Comparison of ENCODE assay signal across 8 cellular contexts in the genomic region with DNA sequence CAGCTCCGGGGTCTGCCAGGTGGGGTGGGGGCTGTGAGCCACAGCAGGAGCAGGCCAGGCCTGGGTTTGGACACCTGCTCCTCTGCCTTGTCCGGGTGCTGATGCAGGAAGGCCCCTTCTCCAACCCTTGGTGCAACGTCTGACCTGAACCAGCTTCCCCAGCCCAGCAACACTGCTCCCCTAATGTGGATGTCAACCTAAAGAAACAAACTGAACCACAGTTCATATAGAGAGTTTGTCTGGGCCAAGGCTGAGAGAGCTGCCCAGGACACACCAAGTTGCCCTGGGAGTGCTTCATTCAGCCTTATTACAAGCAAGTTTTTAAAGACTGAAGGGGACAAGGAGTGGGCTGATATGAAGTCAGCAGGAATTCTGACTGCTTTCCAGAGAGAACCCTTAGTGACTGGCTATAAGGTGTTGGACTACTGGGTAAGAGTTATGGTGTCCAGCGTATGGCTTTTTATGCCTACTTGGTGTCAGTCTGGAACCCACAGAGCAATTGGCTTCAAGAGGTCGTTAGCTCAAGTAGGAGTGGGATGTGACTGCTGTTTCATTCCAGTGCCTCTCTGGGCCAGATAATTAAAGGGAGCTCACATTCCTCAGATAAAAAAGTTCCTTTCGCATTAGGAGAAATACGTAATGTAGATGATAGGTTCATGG. TPM values are rescaled to one million over a fixed set of nuclear protein-coding genes. Genes with fewer than 3 reads are reported as not detected.
DNase-seq lines count a peak whose midpoint lies in the region; ATAC-seq, FAIRE-seq and TF ChIP-seq lines count a peak whose summit lies in the region.
"Not testable (repeated sequence)": the region's sequence is repeated elsewhere in the genome, so short reads cannot be mapped to it uniquely, and the experiment has no call there.

No MANE protein-coding gene starts in this region.

- H3K9me1 ChIP-seq in K562 (ENCODE audit: control insufficient read depth, insufficient read depth, low read length), result not testable (repeated sequence)

- not testable (repeated sequence) for TF ChIP-seq RAD21 in K562 (CRISPR knock-in tag; conservative IDR thresholded peaks at IDR 0.05 in 1 of 2, IDR thresholded peaks at IDR 0.05 in 1 of 2)

- not testable (repeated sequence) for FAIRE-seq in K562 (lab: Jason Lieb, UNC)

- not testable (repeated sequence) for H3K27me3 ChIP-seq in K562 (ENCODE audit: control insufficient read depth in 2 of 2, insufficient read depth in 2 of 2, low read length in 2 of 2); vagina

- not testable (repeated sequence) for TF ChIP-seq EP300 in K562 (IDR thresholded peaks at IDR 0.05; ENCODE audit: low read length)

- 61% methylated on average over 7 of the region's 7 CpGs for WGBS in K562 (ENCODE audit: insufficient coverage, low coverage, missing lambda C conversion rate)

- H3K36me3 Mint-ChIP-seq in T-helper 2 cell treated with Interferon-gamma antibody and Interleukin-4, amounts not matched to agents 5 μg/mL and 100 μg/mL, for 36 hours (ENCODE audit: low read depth), result peaks cover 12% of the 10 kb centered on the region
- H3K36me3 Mint-ChIP-seq in activated T-cell treated with anti-CD3 and anti-CD28 coated beads, Interleukin-2, amount 50 U/mL, for 4 hours (ENCODE audit: insufficient read depth); naive B cell: not testable (repeated sequence)

- H3K4me3 ChIP-seq in K562, vagina: not testable (repeated sequence)

- H2AFZ ChIP-seq in K562 (ENCODE audit: low read depth, low read length), result not testable (repeated sequence)

- H3K79me2 ChIP-seq in K562 (ENCODE audit: control insufficient read depth, insufficient read depth, low read length), result peaks cover 25% of the 10 kb centered on the region

- DNase-seq in ELF-1 (ENCODE audit: low read depth, low spot score) (peak; percentile 1), K562 (ENCODE audit: extremely low read depth in 1 of 4, low spot score in 3 of 4) (peak in 1 of 4 experiments; percentile 38), cardiac septum (ENCODE audit: low spot score) (peak; percentile 55), sciatic nerve (ENCODE audit: low spot score) (peak; percentile 52), vagina (ENCODE audit: extremely low spot score in 2 of 2) (peak; percentile 52 to 82)
- peak; percentile 4 for DNase-seq in T-helper 2 cell treated with Interferon-gamma antibody and Interleukin-4, amounts not matched to agents 5 μg/mL and 100 μg/mL, for 36 hours (ENCODE audit: low spot score)
- not testable (repeated sequence) for DNase-seq in activated T-cell treated with anti-CD3 and anti-CD28 coated beads, Interleukin-2, amount 50 U/mL, for 4 hours; naive B cell

- H3K36me3 ChIP-seq in K562 (ENCODE audit: control insufficient read depth, insufficient read depth, low read length); vagina: not testable (repeated sequence)

- H3K9me3 Mint-ChIP-seq in T-helper 2 cell treated with Interferon-gamma antibody and Interleukin-4, amounts not matched to agents 5 μg/mL and 100 μg/mL, for 36 hours; activated T-cell treated with anti-CD3 and anti-CD28 coated beads, Interleukin-2, amount 50 U/mL, for 4 hours; naive B cell: not testable (repeated sequence)

- CTCF ChIA-PET in K562 (lab: Yijun Ruan, JAX; ENCODE audit: low intra/inter-chr PET ratio), result not testable (repeated sequence)

- ATAC-seq in activated T-cell treated with anti-CD3 and anti-CD28 coated beads, Interleukin-2, amount 50 U/mL, for 4 hours; K562; naive B cell (ENCODE audit: low read depth in 2 of 2); sciatic nerve: not testable (repeated sequence)

- peaks cover 48% of the 10 kb centered on the region for H3K4me1 Mint-ChIP-seq in T-helper 2 cell treated with Interferon-gamma antibody and Interleukin-4, amounts not matched to agents 5 μg/mL and 100 μg/mL, for 36 hours (ENCODE audit: low read depth)
- peaks cover 60% of the 10 kb centered on the region for H3K4me1 Mint-ChIP-seq in activated T-cell treated with anti-CD3 and anti-CD28 coated beads, Interleukin-2, amount 50 U/mL, for 4 hours (ENCODE audit: low read depth)
- H3K4me1 Mint-ChIP-seq in naive B cell, result peaks cover 6 to 43% (median 34%) of the 10 kb centered on the region in 3 donors

- H3K4me1 ChIP-seq in K562 (replicated peaks in 1 of 2; ENCODE audit: control insufficient read depth in 2 of 2, insufficient read depth in 2 of 2, low read length in 2 of 2), result peaks cover 29 to 41% of the 10 kb centered on the region in 2 experiments
- peaks cover 43% of the 10 kb centered on the region for H3K4me1 ChIP-seq in vagina

- H3K27me3 Mint-ChIP-seq in T-helper 2 cell treated with Interferon-gamma antibody and Interleukin-4, amounts not matched to agents 5 μg/mL and 100 μg/mL, for 36 hours (ENCODE audit: low read depth); activated T-cell treated with anti-CD3 and anti-CD28 coated beads, Interleukin-2, amount 50 U/mL, for 4 hours (ENCODE audit: low read depth); naive B cell: not testable (repeated sequence)

- POLR2A ChIA-PET in K562 (lab: Yijun Ruan, JAX), result interaction anchor here (0.6 to 3.3 kb wide), 5 partner anchors 11 to 335 kb away, joined by 3 to 19 read pairs (median 4); no protein-coding TSS in a partner anchor

- H3K9ac ChIP-seq in K562 (ENCODE audit: insufficient read depth in 1 of 2, low read depth in 2 of 2, low read length in 2 of 2), result peak overlapping the region in 1 of 2 experiments; percentile 97; a peak in 2 of 4 replicates

- TF ChIP-seq CTCF in K562 (IDR thresholded peaks at IDR 0.05 in 2 of 3, conservative IDR thresholded peaks at IDR 0.05 in 1 of 3; ENCODE audit: insufficient read depth in 2 of 3, low read depth in 1 of 3, low read length in 3 of 3); vagina (IDR thresholded peaks at IDR 0.05): not testable (repeated sequence)

- not testable (repeated sequence) for BruUV-seq in K562 (replicated peaks; lab: Mats Ljungman, UMichigan)

- intact Hi-C loops in K562 (cut with micrococcal nuclease), result loop anchor here (2.0 kb wide), 1 partner anchor 73 kb away; the partner anchor contains the start of gene ZNF74
- intact Hi-C loops in cardiac septum (cut with DNase I); sciatic nerve (cut with DNase I); vagina (cut with DNase I): not testable (repeated sequence)

- peak overlapping the region; percentile 79 for H3K27ac Mint-ChIP-seq in T-helper 2 cell treated with Interferon-gamma antibody and Interleukin-4, amounts not matched to agents 5 μg/mL and 100 μg/mL, for 36 hours
- peak overlapping the region in 3 of 6 donors; percentile 49 to 72 (median 70) for H3K27ac Mint-ChIP-seq in naive B cell

- H3K4me2 ChIP-seq in K562 (ENCODE audit: insufficient read depth, low read length), result peak overlapping the region; percentile 91; the same call in 1 of the 2 replicates

- H3K4me3 Mint-ChIP-seq in T-helper 2 cell treated with Interferon-gamma antibody and Interleukin-4, amounts not matched to agents 5 μg/mL and 100 μg/mL, for 36 hours, result peak overlapping the region; percentile 93
- H3K4me3 Mint-ChIP-seq in activated T-cell treated with anti-CD3 and anti-CD28 coated beads, Interleukin-2, amount 50 U/mL, for 4 hours, result peak overlapping the region; percentile 43
- H3K4me3 Mint-ChIP-seq in naive B cell, result peak overlapping the region in 7 of 8 donors; percentile 5 to 87 (median 67)

- in situ Hi-C loops in K562 (cut with MboI), result loop anchor here (10.0 to 25.0 kb wide), 2 partner anchors 1667 to 1909 kb away; no protein-coding TSS in a partner anchor

- not testable (repeated sequence) for H4K20me1 ChIP-seq in K562 (replicated peaks; ENCODE audit: control insufficient read depth, insufficient read depth, low read length)

- not testable (repeated sequence) for TF ChIP-seq POLR2A in K562 (conservative IDR thresholded peaks at IDR 0.05); vagina (IDR thresholded peaks at IDR 0.05)

- not testable (repeated sequence) for H3K27ac ChIP-seq in K562 (ENCODE audit: extremely low read depth, low read depth, low read length); vagina

- not testable (repeated sequence) for H3K9me3 ChIP-seq in K562 (replicated peaks; ENCODE audit: control insufficient read depth, insufficient read depth, low read depth, low read length); vagina

RNA-seq across cellular contexts. Expression of gene DGCR6L, which starts 1.8 kb away (rescaled TPM):
- 10 to 100 TPM; 30.3 to 38.1 (median 33.2) TPM for total RNA-seq in activated T-cell treated with anti-CD3 and anti-CD28 coated beads, Interleukin-2, amount 50 U/mL, for 4 hours
- 5.8 and 25.8 TPM in 2 replicates for total RNA-seq in K562 (2011; cell fraction: chromatin; rRNA removed; ENCODE audit: low replicate concordance)
- 37.9 and 39.6 TPM in 2 replicates for total RNA-seq in K562 (2011; cell fraction: nucleolus; rRNA removed)
- total RNA-seq in K562 (2011; cell fraction: nucleoplasm; rRNA removed), result 19.9 and 28.5 TPM in 2 replicates
- total RNA-seq in K562 (2014; rRNA removed), result 151 and 163 TPM in 2 replicates
- 14.1 and 20.0 TPM in 2 replicates for total RNA-seq in K562 (2014; rRNA removed; fragmentation: Illumina TruSeq; extraction: Trizol)
- total RNA-seq in K562 (2015; rRNA removed; fragmentation: Illumina TruSeq; extraction: Trizol), result 78.1 and 78.6 TPM in 2 replicates
- 95.3 and 101 TPM in 2 replicates for total RNA-seq in K562 (2021)
- 51.0 and 88.0 TPM in 2 replicates for polyA plus RNA-seq in K562 (2011; rRNA removed)
- polyA plus RNA-seq in K562 (2011; cell fraction: cytosol; rRNA removed), result 116 and 204 TPM in 2 replicates
- polyA plus RNA-seq in K562 (2011; cell fraction: nucleus; rRNA removed), result 72.9 and 95.1 TPM in 2 replicates
- polyA plus RNA-seq in K562 (2012), result 80.6 and 161 TPM in 2 replicates
- 40.4 and 66.5 TPM in 2 replicates for polyA plus RNA-seq in K562 (2014; fragmentation: Illumina TruSeq; extraction: Trizol)
- polyA plus RNA-seq in K562 (2014; fragmentation: Nextera tagmentation; extraction: Ambion mirVana), result 1 to 10 TPM; 3.6 to 8.1 TPM
- 113 and 117 TPM in 2 replicates for polyA plus RNA-seq in K562 (2014; rRNA removed)
- polyA minus RNA-seq in K562 (2011; rRNA and poly(A)+ RNA removed), result 14.8 and 17.4 TPM in 2 replicates
- polyA minus RNA-seq in K562 (2011; cell fraction: cytosol; rRNA and poly(A)+ RNA removed), result 35.4 and 39.9 TPM in 2 replicates
- polyA minus RNA-seq in K562 (2011; cell fraction: nucleus; rRNA and poly(A)+ RNA removed), result 29.2 and 43.1 TPM in 2 replicates
- total RNA-seq in cardiac septum, result 45.5 TPM
- 10 to 100 TPM; 54.0 to 84.4 (median 56.6) TPM for polyA plus RNA-seq in naive B cell (ENCODE audit: low read depth in 6 of 6)
- 28.9 TPM for total RNA-seq in sciatic nerve
- total RNA-seq in vagina, result 39.8 TPM

RNA-seq across cellular contexts. Expression of gene RTN4R, which starts 53.6 kb away (rescaled TPM):
- 1 to 10 TPM in 2 of 3 donors, under 1 TPM in 1; 0.89 to 1.4 (median 1.0) TPM for total RNA-seq in activated T-cell treated with anti-CD3 and anti-CD28 coated beads, Interleukin-2, amount 50 U/mL, for 4 hours
- total RNA-seq in K562 (2011; cell fraction: chromatin; rRNA removed; ENCODE audit: low replicate concordance), result 0.62 and 4.8 TPM in 2 replicates
- 7.4 and 9.8 TPM in 2 replicates for total RNA-seq in K562 (2011; cell fraction: nucleolus; rRNA removed)
- 3.2 and 3.7 TPM in 2 replicates for total RNA-seq in K562 (2011; cell fraction: nucleoplasm; rRNA removed)
- 1.5 and 2.3 TPM in 2 replicates for total RNA-seq in K562 (2014; rRNA removed)
- not detected in 2 replicates for total RNA-seq in K562 (2014; rRNA removed; fragmentation: Illumina TruSeq; extraction: Trizol)
- total RNA-seq in K562 (2015; rRNA removed; fragmentation: Illumina TruSeq; extraction: Trizol), result 0.41 and 0.43 TPM in 2 replicates
- total RNA-seq in K562 (2021), result 2.8 and 3.0 TPM in 2 replicates
- 1.3 and 4.4 TPM in 2 replicates for polyA plus RNA-seq in K562 (2011; rRNA removed)
- 5.9 and 9.9 TPM in 2 replicates for polyA plus RNA-seq in K562 (2011; cell fraction: cytosol; rRNA removed)
- 2.9 and 3.5 TPM in 2 replicates for polyA plus RNA-seq in K562 (2011; cell fraction: nucleus; rRNA removed)
- 2.9 and 4.6 TPM in 2 replicates for polyA plus RNA-seq in K562 (2012)
- polyA plus RNA-seq in K562 (2014; fragmentation: Illumina TruSeq; extraction: Trizol), result 0.46 TPM in 1 of 2 replicates, not detected in the other
- polyA plus RNA-seq in K562 (2014; fragmentation: Nextera tagmentation; extraction: Ambion mirVana), result under 1 TPM in 1 of 2 experiments, not detected in 1; 0.04 TPM
- 1.2 and 2.3 TPM in 2 replicates for polyA plus RNA-seq in K562 (2014; rRNA removed)
- 1.0 and 1.5 TPM in 2 replicates for polyA minus RNA-seq in K562 (2011; rRNA and poly(A)+ RNA removed)
- polyA minus RNA-seq in K562 (2011; cell fraction: cytosol; rRNA and poly(A)+ RNA removed), result 5.1 and 13.6 TPM in 2 replicates
- 0.40 and 1.3 TPM in 2 replicates for polyA minus RNA-seq in K562 (2011; cell fraction: nucleus; rRNA and poly(A)+ RNA removed)
- total RNA-seq in cardiac septum, result 1.0 TPM
- not detected for polyA plus RNA-seq in naive B cell (ENCODE audit: low read depth in 6 of 6)
- total RNA-seq in sciatic nerve, result 4.4 TPM
- total RNA-seq in vagina, result 4.2 TPM

Comparison
In these comparisons a context has a peak if more than half of its experiments do, and no peak if none do; other contexts are left out.
1. H3K4me3 Mint-ChIP-seq: peak in every context shown above with its lines; median percentile 93 in T-helper 2 cell treated with Interferon-gamma antibody and Interleukin-4, amounts not matched to agents 5 μg/mL and 100 μg/mL, for 36 hours; 67 in naive B cell; 43 in activated T-cell treated with anti-CD3 and anti-CD28 coated beads, Interleukin-2, amount 50 U/mL, for 4 hours.